Comparison of ENCODE assay signal across 8 cellular contexts in the genomic region with DNA sequence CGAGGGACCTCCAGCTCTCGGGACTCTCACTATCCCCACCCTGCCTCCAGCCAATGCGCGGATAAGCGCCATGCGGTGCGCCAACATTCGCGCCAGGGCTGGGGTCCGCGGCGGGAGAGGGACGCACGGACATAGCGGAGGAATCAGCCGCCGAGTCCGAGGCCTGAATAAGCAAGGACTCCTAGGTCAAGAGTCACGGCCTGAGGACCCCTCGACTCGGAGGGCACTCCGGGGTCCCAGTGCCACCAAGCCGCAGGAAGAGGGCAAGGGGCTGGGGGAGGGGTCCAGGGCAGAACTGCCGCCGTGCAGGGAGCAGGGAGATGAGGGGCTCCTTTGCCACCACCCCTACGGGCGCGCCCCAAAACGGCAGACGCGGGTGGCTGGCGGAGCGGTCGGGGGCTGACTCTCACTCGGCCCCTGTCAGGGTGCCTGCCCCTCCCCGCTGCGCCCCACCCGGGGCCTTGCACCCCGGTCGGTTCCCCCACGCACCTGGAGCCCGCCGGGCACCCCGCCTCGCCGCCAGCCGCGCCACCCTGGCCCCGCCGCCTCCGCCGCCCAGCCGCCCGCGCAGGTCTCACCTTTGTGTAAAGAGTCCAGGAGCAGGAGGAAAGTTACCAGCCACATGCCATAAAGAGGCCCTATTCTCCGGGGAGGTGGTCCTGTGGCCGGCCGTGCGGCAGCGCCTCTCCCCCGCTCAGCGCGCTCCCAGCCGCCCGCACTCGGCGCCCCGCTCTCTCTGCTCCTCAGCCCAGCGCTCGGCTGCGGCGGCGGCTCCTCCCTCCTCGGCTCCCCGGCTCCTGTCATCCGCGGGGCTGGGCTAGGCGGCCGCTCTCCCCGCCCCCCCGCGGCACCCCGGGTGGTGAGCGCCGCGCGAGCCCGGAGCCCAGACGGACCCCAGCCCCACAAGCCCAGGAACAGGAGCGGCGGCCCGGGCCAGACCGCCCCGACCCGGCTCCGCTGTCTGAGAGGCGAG. TPM values are rescaled to one million over a fixed set of nuclear protein-coding genes. Genes with fewer than 3 reads are reported as not detected.
DNase-seq lines count a peak whose midpoint lies in the region; ATAC-seq and TF ChIP-seq lines count a peak whose summit lies in the region.

A gene with protein sequence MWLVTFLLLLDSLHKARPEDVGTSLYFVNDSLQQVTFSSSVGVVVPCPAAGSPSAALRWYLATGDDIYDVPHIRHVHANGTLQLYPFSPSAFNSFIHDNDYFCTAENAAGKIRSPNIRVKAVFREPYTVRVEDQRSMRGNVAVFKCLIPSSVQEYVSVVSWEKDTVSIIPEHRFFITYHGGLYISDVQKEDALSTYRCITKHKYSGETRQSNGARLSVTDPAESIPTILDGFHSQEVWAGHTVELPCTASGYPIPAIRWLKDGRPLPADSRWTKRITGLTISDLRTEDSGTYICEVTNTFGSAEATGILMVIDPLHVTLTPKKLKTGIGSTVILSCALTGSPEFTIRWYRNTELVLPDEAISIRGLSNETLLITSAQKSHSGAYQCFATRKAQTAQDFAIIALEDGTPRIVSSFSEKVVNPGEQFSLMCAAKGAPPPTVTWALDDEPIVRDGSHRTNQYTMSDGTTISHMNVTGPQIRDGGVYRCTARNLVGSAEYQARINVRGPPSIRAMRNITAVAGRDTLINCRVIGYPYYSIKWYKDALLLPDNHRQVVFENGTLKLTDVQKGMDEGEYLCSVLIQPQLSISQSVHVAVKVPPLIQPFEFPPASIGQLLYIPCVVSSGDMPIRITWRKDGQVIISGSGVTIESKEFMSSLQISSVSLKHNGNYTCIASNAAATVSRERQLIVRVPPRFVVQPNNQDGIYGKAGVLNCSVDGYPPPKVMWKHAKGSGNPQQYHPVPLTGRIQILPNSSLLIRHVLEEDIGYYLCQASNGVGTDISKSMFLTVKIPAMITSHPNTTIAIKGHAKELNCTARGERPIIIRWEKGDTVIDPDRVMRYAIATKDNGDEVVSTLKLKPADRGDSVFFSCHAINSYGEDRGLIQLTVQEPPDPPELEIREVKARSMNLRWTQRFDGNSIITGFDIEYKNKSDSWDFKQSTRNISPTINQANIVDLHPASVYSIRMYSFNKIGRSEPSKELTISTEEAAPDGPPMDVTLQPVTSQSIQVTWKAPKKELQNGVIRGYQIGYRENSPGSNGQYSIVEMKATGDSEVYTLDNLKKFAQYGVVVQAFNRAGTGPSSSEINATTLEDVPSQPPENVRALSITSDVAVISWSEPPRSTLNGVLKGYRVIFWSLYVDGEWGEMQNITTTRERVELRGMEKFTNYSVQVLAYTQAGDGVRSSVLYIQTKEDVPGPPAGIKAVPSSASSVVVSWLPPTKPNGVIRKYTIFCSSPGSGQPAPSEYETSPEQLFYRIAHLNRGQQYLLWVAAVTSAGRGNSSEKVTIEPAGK (N-terminal part only) (minus strand): TSS at position 761 of the 973 bp plus-strand sequence. CDS start 137 bp downstream, at position 624.

- no peaks in the 10 kb centered on the region for H3K36me3 Mint-ChIP-seq in CD4-positive, alpha-beta memory T cell
- H3K36me3 Mint-ChIP-seq in mesothelial cell of epicardium: no peaks in the 10 kb centered on the region

- 2% methylated on average over 65 to 97 of the region's 97 CpGs for WGBS in aorta, 2 donors

- H3K4me3 ChIP-seq in CD4-positive, alpha-beta memory T cell (ENCODE audit: low read length in 2 of 2): peak within 1 kb of the TSS in 1 of 2 donors; percentile 28
- peak within 1 kb of the TSS; percentile 47 for H3K4me3 ChIP-seq in NT2/D1 (ENCODE audit: insufficient read length, low read depth)
- H3K4me3 ChIP-seq in colonic mucosa: peak within 1 kb of the TSS; percentile 34
- peak within 1 kb of the TSS; percentile 39 for H3K4me3 ChIP-seq in thoracic aorta
- H3K4me3 ChIP-seq in aorta (ENCODE audit: low read length in 2 of 2): no peak within 1 kb of the TSS

- peak within 1 kb of the TSS; percentile 42 for H3K9ac ChIP-seq in NT2/D1 (ENCODE audit: insufficient read length, low read depth)
- H3K9ac ChIP-seq in colonic mucosa (ENCODE audit: low read depth in 2 of 2, low read length in 2 of 2): peak within 1 kb of the TSS; percentile 24 to 55

- H3K27ac ChIP-seq in CD4-positive, alpha-beta memory T cell (ENCODE audit: low read depth, low read length): no peak within 1 kb of the TSS
- H3K27ac ChIP-seq in colonic mucosa (no peak within 1 kb of the TSS), thoracic aorta (no peak within 1 kb of the TSS), aorta (ENCODE audit: low read depth in 1 of 2, low read length in 2 of 2) (no peak within 1 kb of the TSS)

- POLR2A ChIA-PET in CD4-positive, alpha-beta memory T cell (lab: Charles Lee; ENCODE audit: partially characterized antibody): no interaction called here

- H3K27ac Mint-ChIP-seq in CD4-positive, alpha-beta memory T cell: peak within 1 kb of the TSS in 2 of 7 donors; percentile 30 to 54
- no peak within 1 kb of the TSS for H3K27ac Mint-ChIP-seq in mesothelial cell of epicardium

- no peaks in the 10 kb centered on the region for H3K9me3 ChIP-seq in CD4-positive, alpha-beta memory T cell (ENCODE audit: control insufficient read depth in 1 of 2, low read length in 2 of 2)
- no peaks in the 10 kb centered on the region for H3K9me3 ChIP-seq in NT2/D1 (ENCODE audit: insufficient read depth, low read length)
- H3K9me3 ChIP-seq in colonic mucosa: no peaks in the 10 kb centered on the region
- H3K9me3 ChIP-seq in thoracic aorta: no peaks in the 10 kb centered on the region
- H3K9me3 ChIP-seq in aorta (ENCODE audit: control insufficient read depth, low read length): no peaks in the 10 kb centered on the region

- no peaks in the 10 kb centered on the region for H3K9me3 Mint-ChIP-seq in CD4-positive, alpha-beta memory T cell
- no peaks in the 10 kb centered on the region for H3K9me3 Mint-ChIP-seq in mesothelial cell of epicardium

- H3K4me1 ChIP-seq in CD4-positive, alpha-beta memory T cell (ENCODE audit: insufficient read depth, low read length): peaks cover 18% of the 10 kb centered on the region
- H3K4me1 ChIP-seq in NT2/D1 (ENCODE audit: insufficient read depth, insufficient read length) (peaks cover 1% of the 10 kb centered on the region), colonic mucosa (peaks cover 5% of the 10 kb centered on the region), thoracic aorta (ENCODE audit: control insufficient read depth in 1 of 2, low read depth in 2 of 2) (peaks cover 8 to 14% of the 10 kb centered on the region in 2 donors), aorta (ENCODE audit: control insufficient read depth in 1 of 2, insufficient read depth in 2 of 2, low read length in 2 of 2) (no peaks in the 10 kb centered on the region)

- H3K27me3 Mint-ChIP-seq in CD4-positive, alpha-beta memory T cell: peaks cover 41 to 45% of the 10 kb centered on the region in 2 donors
- H3K27me3 Mint-ChIP-seq in mesothelial cell of epicardium (ENCODE audit: low read depth): peaks cover 94% of the 10 kb centered on the region

- H3K27me3 ChIP-seq in CD4-positive, alpha-beta memory T cell (ENCODE audit: insufficient read depth, low read length): peaks cover 38% of the 10 kb centered on the region
- peaks cover 68% of the 10 kb centered on the region for H3K27me3 ChIP-seq in NT2/D1 (ENCODE audit: insufficient read depth, insufficient read length)
- peaks cover 28% of the 10 kb centered on the region for H3K27me3 ChIP-seq in colonic mucosa
- H3K27me3 ChIP-seq in thoracic aorta (replicated peaks; ENCODE audit: insufficient read depth): no peaks in the 10 kb centered on the region
- no peaks in the 10 kb centered on the region for H3K27me3 ChIP-seq in aorta (ENCODE audit: control insufficient read depth in 1 of 2, insufficient read depth in 2 of 2, low read length in 1 of 2)

- peak in 4 of 5 donors; percentile 34 to 42 (median 36) for DNase-seq in CD4-positive, alpha-beta memory T cell
- DNase-seq in NT2/D1 (ENCODE audit: low read depth, low spot score): no peak
- no peak for DNase-seq in colonic mucosa
- peak in 1 of 2 experiments; percentile 60 for DNase-seq in mesothelial cell of epicardium (ENCODE audit: low spot score in 2 of 2, unreplicated experiment in 2 of 2)
- no peak for DNase-seq in thoracic aorta (ENCODE audit: low spot score)
- no peak for DNase-seq in sciatic nerve (ENCODE audit: low spot score)
- no peak for DNase-seq in aorta

- H3K4me3 Mint-ChIP-seq in CD4-positive, alpha-beta memory T cell: peak within 1 kb of the TSS; percentile 42 to 86 (median 72)
- peak within 1 kb of the TSS; percentile 60 for H3K4me3 Mint-ChIP-seq in mesothelial cell of epicardium

- no peaks in the 10 kb centered on the region for H3K36me3 ChIP-seq in CD4-positive, alpha-beta memory T cell (ENCODE audit: insufficient read depth, low read length)
- H3K36me3 ChIP-seq in NT2/D1 (ENCODE audit: insufficient read depth, insufficient read length, low read length) (no peaks in the 10 kb centered on the region), colonic mucosa (no peaks in the 10 kb centered on the region), thoracic aorta (no peaks in the 10 kb centered on the region), aorta (ENCODE audit: control insufficient read depth in 1 of 2, insufficient read depth in 2 of 2, low read length in 1 of 2) (no peaks in the 10 kb centered on the region)

- ATAC-seq in thoracic aorta (ENCODE audit: insufficient number of reproducible peaks, low FRiP score, low read depth): no peak
- no peak for ATAC-seq in HG03039 (IDR thresholded peaks at IDR 0.05; ENCODE audit: unreplicated experiment)
- ATAC-seq in sciatic nerve: no peak
- ATAC-seq in aorta (ENCODE audit: low FRiP score): no peak

- CTCF ChIA-PET in CD4-positive, alpha-beta memory T cell (lab: Charles Lee; ENCODE audit: partially characterized antibody): interaction anchor here (0.6 to 2.2 kb wide), 3 partner anchors 11 to 110 kb away, joined by 3 to 10 read pairs (median 3); no protein-coding TSS in a partner anchor

- TF ChIP-seq CTCF in colonic mucosa (IDR thresholded peaks at IDR 0.05) (no peak), mesothelial cell of epicardium (IDR thresholded peaks at IDR 0.05; ENCODE audit: unreplicated experiment) (no peak), thoracic aorta (IDR thresholded peaks at IDR 0.05) (no peak)

- intact Hi-C loops in CD4-positive, alpha-beta memory T cell (cut with micrococcal nuclease): no loop called here
- intact Hi-C loops in colonic mucosa (cut with DNase I): no loop called here
- intact Hi-C loops in sciatic nerve (cut with DNase I): no loop called here
- intact Hi-C loops in aorta (cut with DNase I): no loop called here

- peaks cover 2 to 22% (median 12%) of the 10 kb centered on the region in 4 donors for H3K4me1 Mint-ChIP-seq in CD4-positive, alpha-beta memory T cell
- peaks cover 18% of the 10 kb centered on the region for H3K4me1 Mint-ChIP-seq in mesothelial cell of epicardium

RNA-seq across cellular contexts. Expression of the gene that starts here (rescaled TPM):
- total RNA-seq in CD4-positive, alpha-beta memory T cell: 1 to 10 TPM in 1 of 2 experiments, under 1 TPM in 1; 1.00 to 1.0 TPM
- polyA plus RNA-seq in CD4-positive, alpha-beta memory T cell: not detected
- 1 to 10 TPM; 1.2 to 4.3 TPM for total RNA-seq in colonic mucosa
- total RNA-seq in mesothelial cell of epicardium: 2.0 to 3.3 TPM (median 2.5 TPM) in 3 replicates
- total RNA-seq in thoracic aorta: under 1 TPM; 0.21 to 0.41 TPM
- total RNA-seq in sciatic nerve: 4.2 TPM
- 1 to 10 TPM in 1 of 2 donors, under 1 TPM in 1; 0.58 to 2.2 TPM for total RNA-seq in aorta
- under 1 TPM in 1 of 2 donors, not detected in 1; 0.13 TPM for polyA plus RNA-seq in aorta

Comparison
In these comparisons a context has a peak if more than half of its experiments do, and no peak if none do; other contexts are left out.
1. DNase-seq: peak in CD4-positive, alpha-beta memory T cell (4 of 5); none in NT2/D1 (single experiment), colonic mucosa (single experiment), thoracic aorta (single experiment), sciatic nerve (single experiment) and aorta (0 of 2).
2. H3K4me3 ChIP-seq: peak in NT2/D1 (single experiment), colonic mucosa (single experiment) and thoracic aorta (single experiment); none in aorta (0 of 2).